8 cellular contexts compared by ENCODE assay signal in the genomic region with DNA sequence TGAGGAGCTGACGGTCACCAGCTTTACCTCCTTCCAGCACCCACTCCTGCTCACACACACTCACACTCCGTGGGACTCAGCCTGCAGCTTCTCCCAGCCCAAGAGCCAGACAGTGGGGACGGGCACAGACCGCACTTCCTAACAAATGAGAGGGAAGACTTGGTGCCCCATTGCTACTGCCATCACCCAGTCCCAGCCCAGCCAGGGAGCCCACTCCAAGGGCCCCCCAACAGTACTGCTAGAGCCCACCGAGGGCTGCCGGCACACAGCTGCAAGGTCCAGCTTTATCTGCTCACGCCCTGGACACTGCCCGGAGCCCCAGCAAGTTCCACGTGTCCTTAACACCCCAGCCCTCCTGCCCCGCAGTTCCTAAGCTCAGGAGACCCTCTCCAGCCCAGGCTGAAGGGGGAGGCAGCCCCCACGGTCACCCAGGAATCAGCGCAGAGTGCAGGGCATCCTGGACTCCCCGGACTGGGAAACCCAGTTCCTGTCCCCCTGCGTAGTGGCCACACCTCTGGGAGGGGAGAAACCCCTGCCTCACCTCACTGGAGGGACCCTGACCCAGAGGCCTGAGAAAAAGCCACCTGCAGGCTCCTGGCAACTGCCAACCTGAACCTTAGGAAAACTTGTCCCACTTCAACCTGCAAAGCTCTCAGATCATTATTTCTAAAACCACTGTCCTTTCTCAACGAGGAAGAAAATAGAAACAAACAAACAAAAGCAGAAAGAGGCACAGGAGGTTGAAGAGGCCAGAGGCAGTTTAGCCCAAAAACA. TPM values are rescaled to one million over a fixed set of nuclear protein-coding genes. Genes with fewer than 3 reads are reported as not detected.
DNase-seq lines count a peak whose midpoint lies in the region; ATAC-seq and TF ChIP-seq lines count a peak whose summit lies in the region.
"Not testable (repeated sequence)": the region's sequence is repeated elsewhere in the genome, so short reads cannot be mapped to it uniquely, and the experiment has no call there.

No MANE protein-coding gene starts in this region.

- not testable (repeated sequence) for H3K9me3 ChIP-seq in HUES48 (ENCODE audit: control insufficient read depth, insufficient read depth, low read length); endodermal cell (ENCODE audit: control insufficient read depth, low read length); neuron (ENCODE audit: low read length); subcutaneous abdominal adipose tissue (ENCODE audit: control insufficient read depth in 5 of 5, low read length in 5 of 5)

- H3K27ac ChIP-seq in HUES48 (ENCODE audit: low read depth, low read length); endodermal cell (ENCODE audit: low read depth, low read length); subcutaneous abdominal adipose tissue (ENCODE audit: low read depth, low read length): not testable (repeated sequence)

- not testable (repeated sequence) for TF ChIP-seq CTCF in BJ (IDR thresholded peaks at IDR 0.05; ENCODE audit: insufficient read depth, low read depth, low read length); endodermal cell (conservative IDR thresholded peaks at IDR 0.05)

- POLR2A ChIA-PET in BJ (lab: Charles Lee): interaction anchor here (0.7 kb wide), 1 partner anchor 404 kb away, joined by 3 read pairs; no protein-coding TSS in a partner anchor
- POLR2A ChIA-PET in T-cell (lab: Charles Lee): interaction anchor here (0.6 kb wide), 2 partner anchors 376 to 521 kb away, joined by 3 read pairs; no protein-coding TSS in a partner anchor

- H3K27ac Mint-ChIP-seq in T-cell (peak overlapping the region; percentile 16 to 31), immature natural killer cell (peak overlapping the region; percentile 34 to 86 (median 66))
- H3K27ac Mint-ChIP-seq in activated naive CD8-positive, alpha-beta T cell treated with anti-CD3 and anti-CD28 coated beads, Interleukin-2, amount 50 U/mL, for 24 hours: peak overlapping the region; percentile 86
- not testable (repeated sequence) for H3K27ac Mint-ChIP-seq in endodermal cell

- not testable (repeated sequence) for DNase-seq in BJ (ENCODE audit: low read depth); activated naive CD8-positive, alpha-beta T cell treated with anti-CD3 and anti-CD28 coated beads, Interleukin-2, amount 50 U/mL, for 24 hours; endodermal cell; immature natural killer cell
- peak in 1 of 34 experiments; percentile 3 for DNase-seq in T-cell

- peak overlapping the region; percentile 77 for H3K4me3 ChIP-seq in BJ (ENCODE audit: low read depth, low read length)
- H3K4me3 ChIP-seq in HUES48 (ENCODE audit: low read depth, low read length): peak overlapping the region; percentile 75
- H3K4me3 ChIP-seq in endodermal cell (ENCODE audit: low read length): peak overlapping the region; percentile 86
- H3K4me3 ChIP-seq in neuron (ENCODE audit: low read length): peak overlapping the region; percentile 69
- H3K4me3 ChIP-seq in subcutaneous abdominal adipose tissue (ENCODE audit: low read depth in 1 of 5, low read length in 5 of 5): peak overlapping the region; percentile 69 to 85 (median 73)

- not testable (repeated sequence) for H3K27me3 ChIP-seq in BJ (ENCODE audit: control insufficient read depth, insufficient read depth, low read length); endodermal cell (ENCODE audit: control insufficient read depth, insufficient read depth, low read length, poor library complexity, severe bottlenecking); neuron (ENCODE audit: insufficient read depth, low read length); subcutaneous abdominal adipose tissue (ENCODE audit: control insufficient read depth in 5 of 5, insufficient read depth in 4 of 5, low read length in 5 of 5)
- H3K27me3 ChIP-seq in HUES48 (ENCODE audit: control insufficient read depth, insufficient read depth, low read length): peaks cover 18% of the 10 kb centered on the region

- H3K4me1 ChIP-seq in HUES48 (ENCODE audit: control insufficient read depth, insufficient read depth, low read length); endodermal cell (ENCODE audit: control insufficient read depth, insufficient read depth, low read length); neuron (ENCODE audit: insufficient read depth, low read length): not testable (repeated sequence)
- H3K4me1 ChIP-seq in subcutaneous abdominal adipose tissue (ENCODE audit: control insufficient read depth in 5 of 5, insufficient read depth in 5 of 5, low read length in 5 of 5): peaks cover 2 to 27% (median 24%) of the 10 kb centered on the region in 5 donors

- not testable (repeated sequence) for ATAC-seq in T-cell (replicated peaks in 1 of 4); activated naive CD8-positive, alpha-beta T cell treated with anti-CD3 and anti-CD28 coated beads, Interleukin-2, amount 50 U/mL, for 24 hours

- H3K4me1 Mint-ChIP-seq in T-cell (peaks cover 38 to 53% (median 43%) of the 10 kb centered on the region in 3 donors), endodermal cell (peaks cover 16% of the 10 kb centered on the region), immature natural killer cell (peaks cover 19 to 22% of the 10 kb centered on the region in 2 donors)
- H3K4me1 Mint-ChIP-seq in activated naive CD8-positive, alpha-beta T cell treated with anti-CD3 and anti-CD28 coated beads, Interleukin-2, amount 50 U/mL, for 24 hours: peaks cover 70% of the 10 kb centered on the region

- not testable (repeated sequence) for H3K9me3 Mint-ChIP-seq in T-cell; activated naive CD8-positive, alpha-beta T cell treated with anti-CD3 and anti-CD28 coated beads, Interleukin-2, amount 50 U/mL, for 24 hours; endodermal cell; immature natural killer cell

- H3K27me3 Mint-ChIP-seq in T-cell; activated naive CD8-positive, alpha-beta T cell treated with anti-CD3 and anti-CD28 coated beads, Interleukin-2, amount 50 U/mL, for 24 hours: not testable (repeated sequence)
- H3K27me3 Mint-ChIP-seq in endodermal cell (ENCODE audit: insufficient read depth): peaks cover 23% of the 10 kb centered on the region
- peaks cover 2 to 15% (median 3%) of the 10 kb centered on the region in 3 donors for H3K27me3 Mint-ChIP-seq in immature natural killer cell (ENCODE audit: low read depth in 3 of 3)

- H3K4me3 Mint-ChIP-seq in T-cell: peak overlapping the region; percentile 82 to 88 (median 86)
- H3K4me3 Mint-ChIP-seq in activated naive CD8-positive, alpha-beta T cell treated with anti-CD3 and anti-CD28 coated beads, Interleukin-2, amount 50 U/mL, for 24 hours: peak overlapping the region; percentile 89
- H3K4me3 Mint-ChIP-seq in endodermal cell: peak overlapping the region; percentile 75
- H3K4me3 Mint-ChIP-seq in immature natural killer cell: peak overlapping the region; percentile 85 to 90 (median 87)

- peak overlapping the region; percentile 92 for H2AFZ ChIP-seq in neuron (ENCODE audit: low read depth, low read length)

- CTCF ChIA-PET in BJ (lab: Yijun Ruan, JAX): interaction anchor here (0.6 kb wide), 1 partner anchor 156 kb away, joined by 3 read pairs; no protein-coding TSS in a partner anchor
- CTCF ChIA-PET in T-cell (lab: Charles Lee): not testable (repeated sequence)

- 75 to 85% methylated on average over 4 to 12 of the region's 15 CpGs for WGBS in endodermal cell (ENCODE audit: insufficient coverage in 1 of 2, insufficient read length in 1 of 2), 2 experiments

- H3K36me3 Mint-ChIP-seq in T-cell; endodermal cell (ENCODE audit: low read depth); immature natural killer cell: not testable (repeated sequence)
- H3K36me3 Mint-ChIP-seq in activated naive CD8-positive, alpha-beta T cell treated with anti-CD3 and anti-CD28 coated beads, Interleukin-2, amount 50 U/mL, for 24 hours (ENCODE audit: low read depth): peaks cover 17% of the 10 kb centered on the region

- not testable (repeated sequence) for H3K36me3 ChIP-seq in BJ (ENCODE audit: control insufficient read depth, insufficient read depth, low read length); HUES48 (ENCODE audit: control insufficient read depth, insufficient read depth, low read length); endodermal cell (ENCODE audit: control insufficient read depth, insufficient read depth, low read length); neuron (ENCODE audit: insufficient read depth, low read length); subcutaneous abdominal adipose tissue (ENCODE audit: control insufficient read depth in 5 of 5, insufficient read depth in 5 of 5, low read length in 5 of 5)

- not testable (repeated sequence) for H3K9ac ChIP-seq in HUES48 (ENCODE audit: low read depth, low read length)
- peak overlapping the region; percentile 11 for H3K9ac ChIP-seq in endodermal cell (ENCODE audit: extremely low read depth, low read length, poor library complexity, severe bottlenecking)
- peak overlapping the region in 3 of 5 donors; percentile 66 to 75 (median 70) for H3K9ac ChIP-seq in subcutaneous abdominal adipose tissue (ENCODE audit: low read length in 5 of 5)

RNA-seq across cellular contexts. Expression of a gene that starts 1.6 kb away (rescaled TPM):
- polyA plus RNA-seq in BJ (2011; rRNA removed) (30.0 and 30.4 TPM in 2 replicates), immature natural killer cell (1 to 10 TPM; 2.5 to 6.3 (median 5.6) TPM)
- polyA minus RNA-seq in BJ (2011; rRNA and poly(A)+ RNA removed): 5.0 and 6.1 TPM in 2 replicates
- total RNA-seq in T-cell (100 to 1,000 TPM; 225 to 468 (median 379) TPM), endodermal cell (10 to 100 TPM; 74.9 to 98.6 TPM)
- 65.2 TPM for polyA plus RNA-seq in endodermal cell (2013, experiment 1 of 2)
- polyA plus RNA-seq in endodermal cell (2013, experiment 2 of 2): 55.6 TPM
